Comparison of ENCODE assay signal across 13 cellular contexts in the genomic region with DNA sequence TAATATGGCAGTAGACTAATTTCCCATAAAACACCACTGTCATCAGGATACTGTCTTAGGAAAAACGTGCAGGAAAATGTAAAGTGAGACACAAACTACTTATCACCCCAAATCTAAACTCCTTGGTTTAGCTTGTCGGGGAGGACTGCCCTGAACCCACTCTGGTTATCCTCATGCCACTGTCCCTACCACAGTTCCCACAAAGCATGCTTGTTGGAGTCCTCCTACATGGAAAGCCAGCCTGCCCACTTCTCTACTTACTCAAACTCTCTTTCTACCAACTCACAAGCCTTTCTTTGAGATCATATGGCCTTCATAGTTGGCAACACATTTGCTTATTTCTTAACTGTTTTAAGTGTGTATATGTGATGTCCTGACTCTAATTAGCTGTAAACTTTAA.
"Had no signal": no experiment of that assay in that cellular context is flagged by ENCODE, and none has a peak within 500 bp of the region (broad histone marks: within the 10 kb centered on the region; RNA-seq: fewer than 3 reads in every experiment).

No MANE protein-coding gene starts in this region.

- H3K27ac Mint-ChIP-seq: activated CD4-positive, alpha-beta memory T cell treated with anti-CD3 and anti-CD28 coated beads, Interleukin-2, amount 10 ng/mL, durations not matched to agents 7 days and 5 days; activated CD4-positive, alpha-beta T cell treated with anti-CD3 and anti-CD28 coated beads for 36 hours; activated T-cell treated with anti-CD3 and anti-CD28 coated beads, Interleukin-2, amount 50 U/mL, for 24 hours; stimulated activated naive B cell treated with anti-CD40 and anti-IgM and Interleukin-4, amounts not matched to agents 10 μg/mL and 1 μg/mL and 100 μg/mL, for 72 hours had no signal

- ATAC-seq: activated CD4-positive, alpha-beta T cell treated with anti-CD3 and anti-CD28 coated beads for 36 hours; left lung; stimulated activated naive B cell treated with anti-CD40 and anti-IgM and Interleukin-4, amounts not matched to agents 10 μg/mL and 1 μg/mL and 100 μg/mL, for 72 hours had no signal

- H3K27me3 Mint-ChIP-seq: activated CD4-positive, alpha-beta T cell treated with anti-CD3 and anti-CD28 coated beads for 36 hours; activated T-cell treated with anti-CD3 and anti-CD28 coated beads, Interleukin-2, amount 50 U/mL, for 24 hours; stimulated activated naive B cell treated with anti-CD40 and anti-IgM and Interleukin-4, amounts not matched to agents 10 μg/mL and 1 μg/mL and 100 μg/mL, for 72 hours had no signal

- H3K4me3 Mint-ChIP-seq: activated CD4-positive, alpha-beta memory T cell treated with anti-CD3 and anti-CD28 coated beads, Interleukin-2, amount 10 ng/mL, durations not matched to agents 7 days and 5 days; activated CD4-positive, alpha-beta T cell treated with anti-CD3 and anti-CD28 coated beads for 36 hours; activated T-cell treated with anti-CD3 and anti-CD28 coated beads, Interleukin-2, amount 50 U/mL, for 24 hours; stimulated activated naive B cell treated with anti-CD40 and anti-IgM and Interleukin-4, amounts not matched to agents 10 μg/mL and 1 μg/mL and 100 μg/mL, for 72 hours had no signal

- H3K9me3 Mint-ChIP-seq: activated T-cell treated with anti-CD3 and anti-CD28 coated beads, Interleukin-2, amount 50 U/mL, for 24 hours; stimulated activated naive B cell treated with anti-CD40 and anti-IgM and Interleukin-4, amounts not matched to agents 10 μg/mL and 1 μg/mL and 100 μg/mL, for 72 hours had no signal

- DNase-seq: activated CD4-positive, alpha-beta memory T cell treated with anti-CD3 and anti-CD28 coated beads, Interleukin-2, amount 10 ng/mL, durations not matched to agents 7 days and 5 days; activated CD4-positive, alpha-beta T cell treated with anti-CD3 and anti-CD28 coated beads for 36 hours; activated gamma-delta T cell treated with Interleukin-2 at 50 U/mL for 16 hours; activated T-cell treated with anti-CD3 and anti-CD28 coated beads, Interleukin-2, amount 50 U/mL, for 24 hours; cerebellar nuclear complex; cortex of kidney; erythroblast; left lung; spleen; stimulated activated CD4-positive, alpha-beta T cell treated with anti-CD3 and anti-CD28 coated beads, Interleukin-4, amount 100 ng/mL, for 4 hours; stimulated activated naive B cell treated with anti-CD40 and anti-IgM and Interleukin-4, amounts not matched to agents 10 μg/mL and 1 μg/mL and 100 μg/mL, for 72 hours; T-helper 2 cell; thyroid gland had no signal
